18 cellular contexts compared by ENCODE assay signal in the genomic region with DNA sequence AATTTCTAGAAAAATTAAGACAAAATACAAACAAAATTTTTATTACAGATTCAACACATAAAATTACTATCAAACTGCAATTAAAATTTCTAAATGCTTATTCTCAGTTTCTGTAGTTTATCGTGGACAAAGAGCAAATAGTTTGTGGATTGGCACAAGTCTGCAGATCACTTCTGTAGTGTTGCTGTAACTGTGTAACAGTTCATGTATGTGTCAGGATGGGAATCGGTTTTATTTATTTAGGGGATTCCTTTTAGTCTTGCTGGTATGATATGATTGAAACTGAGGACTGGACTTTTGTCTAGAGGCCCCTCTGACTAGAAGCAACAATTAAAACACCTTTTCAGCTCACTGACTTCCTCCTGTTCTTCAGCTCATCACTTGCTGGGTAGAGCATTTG.
A peak's percentile ranks its signal among the peaks of the same experiment; 100 is the strongest.
DNase-seq lines count a peak whose midpoint lies in the region; ATAC-seq and TF ChIP-seq lines count a peak whose summit lies in the region.
"Had no signal": no experiment of that assay in that cellular context is flagged by ENCODE, and none has a peak within 500 bp of the region (broad histone marks: within the 10 kb centered on the region; RNA-seq: fewer than 3 reads in every experiment).

No MANE protein-coding gene starts in this region.

- CTCF ChIA-PET in activated naive CD4-positive, alpha-beta T cell treated with anti-CD3 and anti-CD28 coated beads, Interleukin-2, amount 10 ng/mL, durations not matched to agents 7 days and 5 days (lab: Charles Lee) = no interaction called here
- CTCF ChIA-PET in activated naive CD4-positive, alpha-beta T cell treated with anti-CD3 and anti-CD28 coated beads for 36 hours (lab: Charles Lee) = no interaction called here
- CTCF ChIA-PET in WTC11 (lab: Charles Lee) = no interaction called here

- no peaks in the 10 kb centered on the region for H3K27me3 ChIP-seq in MG63
- H3K27me3 ChIP-seq: BLaER1 had no signal

- TF ChIP-seq POLR2A in GM18505 (IDR thresholded peaks at IDR 0.05; ENCODE audit: borderline replicate concordance, extremely low read depth, insufficient read depth, insufficient read length) = no peak

- H3K36me3 ChIP-seq in MG63 = peaks cover 16% of the 10 kb centered on the region

- TF ChIP-seq CTCF in CD14-positive monocyte (IDR thresholded peaks at IDR 0.05) (no peak), WTC11 (IDR thresholded peaks at IDR 0.05) (no peak), progenitor cell of endocrine pancreas (IDR thresholded peaks at IDR 0.05; ENCODE audit: unreplicated experiment) (no peak)

- ATAC-seq in WTC11 (no peak), HG03378 (IDR thresholded peaks at IDR 0.05; ENCODE audit: unreplicated experiment) (no peak), GM18505 (IDR thresholded peaks at IDR 0.05; ENCODE audit: unreplicated experiment) (no peak)
- ATAC-seq: A549 had no signal

- no peaks in the 10 kb centered on the region for H3K9me3 Mint-ChIP-seq in activated naive CD4-positive, alpha-beta T cell treated with anti-CD3 and anti-CD28 coated beads, Interleukin-2, amount 10 ng/mL, durations not matched to agents 7 days and 5 days
- peaks cover 2% of the 10 kb centered on the region for H3K9me3 Mint-ChIP-seq in activated naive CD4-positive, alpha-beta T cell treated with anti-CD3 and anti-CD28 coated beads for 36 hours
- peaks cover 0 to 7% (median 2%) of the 10 kb centered on the region in 7 donors for H3K9me3 Mint-ChIP-seq in CD14-positive monocyte
- H3K9me3 Mint-ChIP-seq in WTC11 = peaks cover 6% of the 10 kb centered on the region; the same call in 1 of the 2 replicates
- H3K9me3 Mint-ChIP-seq in progenitor cell of endocrine pancreas (ENCODE audit: low read depth) = peaks cover 4% of the 10 kb centered on the region
- H3K9me3 Mint-ChIP-seq: CD8-positive, alpha-beta memory T cell; H9 had no signal

- H3K4me3 ChIP-seq in MG63 = no peak overlapping the region
- H3K4me3 ChIP-seq: A549, BLaER1, GM12878 had no signal

- intact Hi-C loops in activated naive CD4-positive, alpha-beta T cell treated with anti-CD3 and anti-CD28 coated beads for 36 hours (cut with micrococcal nuclease) = loop anchor here (2.0 to 10.0 kb wide), 6 partner anchors 61 to 811 kb away; a partner anchor contains a TSS
- intact Hi-C loops in CD14-positive monocyte (cut with micrococcal nuclease) = no loop called here

- peak overlapping the region; percentile 66 for H3K27ac Mint-ChIP-seq in activated naive CD4-positive, alpha-beta T cell treated with anti-CD3 and anti-CD28 coated beads, Interleukin-2, amount 10 ng/mL, durations not matched to agents 7 days and 5 days
- H3K27ac Mint-ChIP-seq in activated naive CD4-positive, alpha-beta T cell treated with anti-CD3 and anti-CD28 coated beads for 36 hours = no peak overlapping the region
- H3K27ac Mint-ChIP-seq in CD14-positive monocyte (peak overlapping the region in 6 of 7 donors; percentile 48 to 97 (median 90)), WTC11 (0 out of 2 replicates have a peak overlapping the region, but pooled peaks have one; percentile 23), progenitor cell of endocrine pancreas (peak overlapping the region; percentile 36)
- H3K27ac Mint-ChIP-seq: H9 had no signal

- no peaks in the 10 kb centered on the region for H3K27me3 Mint-ChIP-seq in activated naive CD4-positive, alpha-beta T cell treated with anti-CD3 and anti-CD28 coated beads, Interleukin-2, amount 10 ng/mL, durations not matched to agents 7 days and 5 days
- H3K27me3 Mint-ChIP-seq in activated naive CD4-positive, alpha-beta T cell treated with anti-CD3 and anti-CD28 coated beads for 36 hours (ENCODE audit: low read depth) = no peaks in the 10 kb centered on the region
- H3K27me3 Mint-ChIP-seq in CD14-positive monocyte (ENCODE audit: low read depth in 3 of 3) (no peaks in the 10 kb centered on the region), WTC11 (ENCODE audit: low read depth) (no peaks in the 10 kb centered on the region), progenitor cell of endocrine pancreas (no peaks in the 10 kb centered on the region)
- H3K27me3 Mint-ChIP-seq: CD8-positive, alpha-beta memory T cell had no signal

- no peak for DNase-seq in activated naive CD4-positive, alpha-beta T cell treated with anti-CD3 and anti-CD28 coated beads, Interleukin-2, amount 10 ng/mL, durations not matched to agents 7 days and 5 days
- DNase-seq in activated naive CD4-positive, alpha-beta T cell treated with anti-CD3 and anti-CD28 coated beads for 36 hours = no peak
- no peak for DNase-seq in CD14-positive monocyte (ENCODE audit: low spot score)
- no peak for DNase-seq in WTC11 (ENCODE audit: low spot score)
- DNase-seq in progenitor cell of endocrine pancreas (ENCODE audit: low spot score, unreplicated experiment) = no peak
- no peak for DNase-seq in MG63
- DNase-seq: CD8-positive, alpha-beta memory T cell; COR-L47; DMS 273 treated with DMSO at 0.1 percent for 48 hours; DMS53; DND-41; EL; H9 had no signal

- H3K4me1 Mint-ChIP-seq in activated naive CD4-positive, alpha-beta T cell treated with anti-CD3 and anti-CD28 coated beads, Interleukin-2, amount 10 ng/mL, durations not matched to agents 7 days and 5 days = peaks cover 4% of the 10 kb centered on the region
- peaks cover 58% of the 10 kb centered on the region for H3K4me1 Mint-ChIP-seq in activated naive CD4-positive, alpha-beta T cell treated with anti-CD3 and anti-CD28 coated beads for 36 hours (ENCODE audit: low read depth)
- H3K4me1 Mint-ChIP-seq in CD14-positive monocyte = peaks cover 60% of the 10 kb centered on the region
- peaks cover 12% of the 10 kb centered on the region for H3K4me1 Mint-ChIP-seq in WTC11
- H3K4me1 Mint-ChIP-seq in progenitor cell of endocrine pancreas (ENCODE audit: low read depth) = peaks cover 25% of the 10 kb centered on the region

- no peaks in the 10 kb centered on the region for H3K9me3 ChIP-seq in MG63
- H3K9me3 ChIP-seq: A549, BLaER1 had no signal

- H3K36me3 Mint-ChIP-seq in activated naive CD4-positive, alpha-beta T cell treated with anti-CD3 and anti-CD28 coated beads, Interleukin-2, amount 10 ng/mL, durations not matched to agents 7 days and 5 days = peaks cover 6% of the 10 kb centered on the region
- peaks cover 20% of the 10 kb centered on the region for H3K36me3 Mint-ChIP-seq in activated naive CD4-positive, alpha-beta T cell treated with anti-CD3 and anti-CD28 coated beads for 36 hours (ENCODE audit: low read depth)
- H3K36me3 Mint-ChIP-seq in CD14-positive monocyte (peaks cover 9 to 19% of the 10 kb centered on the region in 2 donors), WTC11 (peaks cover 10% of the 10 kb centered on the region), progenitor cell of endocrine pancreas (ENCODE audit: insufficient read depth) (peaks cover 5% of the 10 kb centered on the region)

- POLR2A ChIA-PET in WTC11 (lab: Charles Lee) = no interaction called here

- no peak overlapping the region for H3K4me3 Mint-ChIP-seq in activated naive CD4-positive, alpha-beta T cell treated with anti-CD3 and anti-CD28 coated beads, Interleukin-2, amount 10 ng/mL, durations not matched to agents 7 days and 5 days
- no peak overlapping the region for H3K4me3 Mint-ChIP-seq in activated naive CD4-positive, alpha-beta T cell treated with anti-CD3 and anti-CD28 coated beads for 36 hours
- H3K4me3 Mint-ChIP-seq in CD14-positive monocyte (no peak overlapping the region), WTC11 (no peak overlapping the region), progenitor cell of endocrine pancreas (ENCODE audit: low read depth) (no peak overlapping the region)
- H3K4me3 Mint-ChIP-seq: CD8-positive, alpha-beta memory T cell; H9 had no signal

TF ChIP-seq in WTC11, 78 proteins besides CTCF, POLR2A, EP300 and RAD21 (continues in another document):
- TF ChIP-seq ZNF423 (CRISPR knock-in tag; IDR thresholded peaks at IDR 0.05) = no peak
- no peak for TF ChIP-seq FOXP1 (CRISPR knock-in tag; IDR thresholded peaks at IDR 0.05; ENCODE audit: borderline replicate concordance)
- TF ChIP-seq, protein P1, sequence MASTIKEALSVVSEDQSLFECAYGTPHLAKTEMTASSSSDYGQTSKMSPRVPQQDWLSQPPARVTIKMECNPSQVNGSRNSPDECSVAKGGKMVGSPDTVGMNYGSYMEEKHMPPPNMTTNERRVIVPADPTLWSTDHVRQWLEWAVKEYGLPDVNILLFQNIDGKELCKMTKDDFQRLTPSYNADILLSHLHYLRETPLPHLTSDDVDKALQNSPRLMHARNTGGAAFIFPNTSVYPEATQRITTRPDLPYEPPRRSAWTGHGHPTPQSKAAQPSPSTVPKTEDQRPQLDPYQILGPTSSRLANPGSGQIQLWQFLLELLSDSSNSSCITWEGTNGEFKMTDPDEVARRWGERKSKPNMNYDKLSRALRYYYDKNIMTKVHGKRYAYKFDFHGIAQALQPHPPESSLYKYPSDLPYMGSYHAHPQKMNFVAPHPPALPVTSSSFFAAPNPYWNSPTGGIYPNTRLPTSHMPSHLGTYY (CRISPR knock-in tag; IDR thresholded peaks at IDR 0.05) = no peak
- no peak for TF ChIP-seq NFATC4 (CRISPR knock-in tag; IDR thresholded peaks at IDR 0.05)
- TF ChIP-seq RELA (CRISPR knock-in tag; IDR thresholded peaks at IDR 0.05; ENCODE audit: borderline replicate concordance) = no peak
- no peak for TF ChIP-seq ZBTB21 (CRISPR knock-in tag; IDR thresholded peaks at IDR 0.05; ENCODE audit: borderline replicate concordance)
- TF ChIP-seq, protein P2, sequence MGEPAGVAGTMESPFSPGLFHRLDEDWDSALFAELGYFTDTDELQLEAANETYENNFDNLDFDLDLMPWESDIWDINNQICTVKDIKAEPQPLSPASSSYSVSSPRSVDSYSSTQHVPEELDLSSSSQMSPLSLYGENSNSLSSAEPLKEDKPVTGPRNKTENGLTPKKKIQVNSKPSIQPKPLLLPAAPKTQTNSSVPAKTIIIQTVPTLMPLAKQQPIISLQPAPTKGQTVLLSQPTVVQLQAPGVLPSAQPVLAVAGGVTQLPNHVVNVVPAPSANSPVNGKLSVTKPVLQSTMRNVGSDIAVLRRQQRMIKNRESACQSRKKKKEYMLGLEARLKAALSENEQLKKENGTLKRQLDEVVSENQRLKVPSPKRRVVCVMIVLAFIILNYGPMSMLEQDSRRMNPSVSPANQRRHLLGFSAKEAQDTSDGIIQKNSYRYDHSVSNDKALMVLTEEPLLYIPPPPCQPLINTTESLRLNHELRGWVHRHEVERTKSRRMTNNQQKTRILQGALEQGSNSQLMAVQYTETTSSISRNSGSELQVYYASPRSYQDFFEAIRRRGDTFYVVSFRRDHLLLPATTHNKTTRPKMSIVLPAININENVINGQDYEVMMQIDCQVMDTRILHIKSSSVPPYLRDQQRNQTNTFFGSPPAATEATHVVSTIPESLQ (CRISPR knock-in tag; IDR thresholded peaks at IDR 0.05) = no peak
- TF ChIP-seq, protein P3, sequence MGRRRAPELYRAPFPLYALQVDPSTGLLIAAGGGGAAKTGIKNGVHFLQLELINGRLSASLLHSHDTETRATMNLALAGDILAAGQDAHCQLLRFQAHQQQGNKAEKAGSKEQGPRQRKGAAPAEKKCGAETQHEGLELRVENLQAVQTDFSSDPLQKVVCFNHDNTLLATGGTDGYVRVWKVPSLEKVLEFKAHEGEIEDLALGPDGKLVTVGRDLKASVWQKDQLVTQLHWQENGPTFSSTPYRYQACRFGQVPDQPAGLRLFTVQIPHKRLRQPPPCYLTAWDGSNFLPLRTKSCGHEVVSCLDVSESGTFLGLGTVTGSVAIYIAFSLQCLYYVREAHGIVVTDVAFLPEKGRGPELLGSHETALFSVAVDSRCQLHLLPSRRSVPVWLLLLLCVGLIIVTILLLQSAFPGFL (CRISPR knock-in tag; IDR thresholded peaks at IDR 0.05; ENCODE audit: borderline replicate concordance) = no peak
